Comparison of ENCODE assay signal across 30 cellular contexts in the genomic region with DNA sequence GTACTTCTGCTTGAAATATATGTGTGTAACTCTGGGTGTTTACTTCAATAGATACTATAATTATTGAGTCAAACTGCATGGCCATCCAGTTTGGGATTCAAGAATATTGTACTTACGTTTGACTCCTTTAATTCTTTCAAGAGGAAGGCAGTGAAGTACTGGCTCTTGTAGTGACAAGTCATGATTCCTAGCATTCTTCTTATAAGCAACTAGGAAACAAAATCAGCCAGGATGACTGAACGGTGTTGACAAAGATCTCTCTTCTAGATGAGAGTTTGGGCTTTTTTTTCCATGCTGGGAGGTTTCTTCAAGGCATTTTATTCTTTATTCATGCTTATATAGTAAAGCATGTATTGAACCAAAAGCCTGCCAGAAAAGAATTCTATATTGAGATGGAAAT. TPM values are rescaled to one million over a fixed set of nuclear protein-coding genes. Genes with fewer than 3 reads are reported as not detected.
A peak's percentile ranks its signal among the peaks of the same experiment; 100 is the strongest.
DNase-seq lines count a peak whose midpoint lies in the region; ATAC-seq, FAIRE-seq and TF ChIP-seq lines count a peak whose summit lies in the region.
"Had no signal": no experiment of that assay in that cellular context is flagged by ENCODE, and none has a peak within 500 bp of the region (broad histone marks: within the 10 kb centered on the region; RNA-seq: fewer than 3 reads in every experiment).

No MANE protein-coding gene starts in this region.

- H3K36me3 Mint-ChIP-seq in activated T-cell treated with anti-CD3 and anti-CD28 coated beads, Interleukin-2, amount 50 U/mL, for 4 hours (ENCODE audit: insufficient read depth), result no peaks in the 10 kb centered on the region
- H3K36me3 Mint-ChIP-seq: stimulated activated effector memory CD8-positive, alpha-beta T cell treated with anti-CD3 and anti-CD28 coated beads, Interleukin-12 subunit alpha, Interleukin-12 subunit beta, amount 100 ng/mL, for 72 hours had no signal

- peaks cover 4% of the 10 kb centered on the region; the same call in 1 of the 2 replicates for H3K79me2 ChIP-seq in GM23248 (ENCODE audit: insufficient read depth)

- H3K9me2 ChIP-seq in GM23248 (ENCODE audit: insufficient read depth), result no peaks in the 10 kb centered on the region

- no peak overlapping the region for H4K8ac ChIP-seq in neuronal stem cell (ENCODE audit: low read depth, low read length)

- H3K27me3 ChIP-seq in GM23248 (replicated peaks; ENCODE audit: insufficient read depth) (no peaks in the 10 kb centered on the region), bronchial epithelial cell (ENCODE audit: control insufficient read depth, insufficient read depth, low read length) (no peaks in the 10 kb centered on the region), neuronal stem cell (ENCODE audit: control insufficient read depth in 3 of 3, insufficient read depth in 3 of 3, low read depth in 1 of 3, low read length in 3 of 3) (no peaks in the 10 kb centered on the region)
- H3K27me3 ChIP-seq: spleen, testis had no signal

- no peak overlapping the region for H3K4ac ChIP-seq in neuronal stem cell (ENCODE audit: low read length)

- H3K4me1 ChIP-seq in GM23248 (ENCODE audit: insufficient read depth), result no peaks in the 10 kb centered on the region
- peaks cover 0 to 11% of the 10 kb centered on the region in 2 donors for H3K4me1 ChIP-seq in neuronal stem cell (ENCODE audit: control insufficient read depth in 2 of 2, insufficient read depth in 1 of 2, low read depth in 1 of 2, low read length in 2 of 2)
- H3K4me1 ChIP-seq: spleen, testis had no signal

- no peak overlapping the region for H3K14ac ChIP-seq in neuronal stem cell (ENCODE audit: low read length)

- H3K27ac ChIP-seq in GM23248 (no peak overlapping the region), neuronal stem cell (replicated peaks; ENCODE audit: low read length) (no peak overlapping the region)
- H3K27ac ChIP-seq: C4-2B, HL-60, spleen, testis had no signal

- H3K23ac ChIP-seq in neuronal stem cell (ENCODE audit: low read depth, low read length, poor library complexity), result no peak overlapping the region

- H2AFZ ChIP-seq in GM23248 (no peak overlapping the region), neuronal stem cell (ENCODE audit: low read length) (no peak overlapping the region)

- H3K36me3 ChIP-seq in GM23248 (ENCODE audit: low read depth), result peaks cover 30% of the 10 kb centered on the region
- peaks cover 10% of the 10 kb centered on the region for H3K36me3 ChIP-seq in bronchial epithelial cell (ENCODE audit: control insufficient read depth, insufficient read depth, low read length)
- H3K36me3 ChIP-seq in neuronal stem cell (replicated peaks in 1 of 2; ENCODE audit: control insufficient read depth in 2 of 2, insufficient read depth in 2 of 2, low read length in 2 of 2), result peaks cover 6 to 32% of the 10 kb centered on the region in 2 donors

- in situ Hi-C loops in GM23248 (cut with MboI), result no loop called here

- no peak overlapping the region for H2BK12ac ChIP-seq in neuronal stem cell (ENCODE audit: low read length)

- H2BK120ac ChIP-seq in neuronal stem cell (ENCODE audit: low read depth, low read length), result no peak overlapping the region

- peaks cover 8% of the 10 kb centered on the region for H3K27me3 Mint-ChIP-seq in activated T-cell treated with anti-CD3 and anti-CD28 coated beads, Interleukin-2, amount 50 U/mL, for 4 hours (ENCODE audit: low read depth)
- H3K27me3 Mint-ChIP-seq: activated naive CD8-positive, alpha-beta T cell treated with anti-CD3 and anti-CD28 coated beads, Interleukin-2, amount 50 U/mL, for 24 hours; dendritic cell treated with granulocyte-macrophage colony-stimulating factor and Interleukin-4, amounts not matched to agents 40 ng/mL and 50 ng/mL, for 4 days had no signal

- 0 out of 2 replicates have a peak, but pooled peaks cover 5% of the 10 kb centered on the region for H4K20me1 ChIP-seq in GM23248 (ENCODE audit: insufficient read depth)

- no peaks in the 10 kb centered on the region for H3K4me1 Mint-ChIP-seq in activated T-cell treated with anti-CD3 and anti-CD28 coated beads, Interleukin-2, amount 50 U/mL, for 4 hours (ENCODE audit: low read depth)
- H3K4me1 Mint-ChIP-seq: activated naive CD8-positive, alpha-beta T cell treated with anti-CD3 and anti-CD28 coated beads, Interleukin-2, amount 50 U/mL, for 24 hours; stimulated activated effector memory CD8-positive, alpha-beta T cell treated with anti-CD3 and anti-CD28 coated beads, Interleukin-12 subunit alpha, Interleukin-12 subunit beta, amount 100 ng/mL, for 72 hours had no signal

- no peak overlapping the region for H3K4me3 Mint-ChIP-seq in activated T-cell treated with anti-CD3 and anti-CD28 coated beads, Interleukin-2, amount 50 U/mL, for 4 hours
- H3K4me3 Mint-ChIP-seq: activated naive CD8-positive, alpha-beta T cell treated with anti-CD3 and anti-CD28 coated beads, Interleukin-2, amount 50 U/mL, for 24 hours; dendritic cell treated with granulocyte-macrophage colony-stimulating factor and Interleukin-4, amounts not matched to agents 40 ng/mL and 50 ng/mL, for 4 days; stimulated activated effector memory CD8-positive, alpha-beta T cell treated with anti-CD3 and anti-CD28 coated beads, Interleukin-12 subunit alpha, Interleukin-12 subunit beta, amount 100 ng/mL, for 72 hours; T-helper 1 cell treated with Interleukin-12 subunit alpha and Interleukin-12 subunit beta and Interleukin-4 antibody, amounts not matched to agents 30 μg/mL and 1 μg/mL, for 36 hours had no signal

- H3K4me2 ChIP-seq in GM23248 (ENCODE audit: unreplicated experiment), result no peak overlapping the region
- H3K4me2 ChIP-seq in neuronal stem cell (ENCODE audit: insufficient read depth, low read length, poor library complexity, severe bottlenecking), result no peak overlapping the region

- FAIRE-seq in bronchial epithelial cell (lab: Jason Lieb, UNC), result no peak
- FAIRE-seq: endothelial cell of umbilical vein had no signal

- no peaks in the 10 kb centered on the region for H3K79me1 ChIP-seq in neuronal stem cell (ENCODE audit: low read depth, low read length)

- no peak for TF ChIP-seq CTCF in bronchial epithelial cell (IDR thresholded peaks at IDR 0.05; ENCODE audit: insufficient read depth, low read length, severe bottlenecking)
- no peak for TF ChIP-seq CTCF in fibroblast of villous mesenchyme (IDR thresholded peaks at IDR 0.05; ENCODE audit: insufficient read depth, low read depth, low read length)

- H3K9ac ChIP-seq in GM23248 (no peak overlapping the region), neuronal stem cell (ENCODE audit: low read depth, low read length, poor library complexity) (no peak overlapping the region)

- H2BK5ac ChIP-seq in neuronal stem cell (ENCODE audit: low read length), result no peak overlapping the region

- no peak overlapping the region for H3K4me3 ChIP-seq in GM23248
- H3K4me3 ChIP-seq in bronchial epithelial cell (ENCODE audit: low read depth, low read length), result no peak overlapping the region
- no peak overlapping the region for H3K4me3 ChIP-seq in fibroblast of villous mesenchyme (ENCODE audit: low read depth, low read length)
- no peak overlapping the region for H3K4me3 ChIP-seq in neuronal stem cell (ENCODE audit: low read length in 2 of 2)
- H3K4me3 ChIP-seq: lung, spleen, testis had no signal

- H3K9me3 ChIP-seq in GM23248 (ENCODE audit: low read depth), result no peaks in the 10 kb centered on the region
- no peaks in the 10 kb centered on the region for H3K9me3 ChIP-seq in neuronal stem cell (replicated peaks in 1 of 2; ENCODE audit: control insufficient read depth in 2 of 2, insufficient read depth in 1 of 2, low read depth in 1 of 2, low read length in 2 of 2)
- H3K9me3 ChIP-seq: spleen, testis had no signal

- H3K18ac ChIP-seq in neuronal stem cell (ENCODE audit: low read length), result no peak overlapping the region

- H4K91ac ChIP-seq in neuronal stem cell (ENCODE audit: low read depth, low read length, poor library complexity), result no peak overlapping the region

- no peaks in the 10 kb centered on the region for H3K9me3 Mint-ChIP-seq in activated T-cell treated with anti-CD3 and anti-CD28 coated beads, Interleukin-2, amount 50 U/mL, for 4 hours
- H3K9me3 Mint-ChIP-seq: activated naive CD8-positive, alpha-beta T cell treated with anti-CD3 and anti-CD28 coated beads, Interleukin-2, amount 50 U/mL, for 24 hours; dendritic cell treated with granulocyte-macrophage colony-stimulating factor and Interleukin-4, amounts not matched to agents 40 ng/mL and 50 ng/mL, for 4 days; T-helper 1 cell treated with Interleukin-12 subunit alpha and Interleukin-12 subunit beta and Interleukin-4 antibody, amounts not matched to agents 30 μg/mL and 1 μg/mL, for 36 hours had no signal

- no peak overlapping the region for H2BK15ac ChIP-seq in neuronal stem cell (ENCODE audit: low read length)

- H2AK5ac ChIP-seq in neuronal stem cell (ENCODE audit: low read depth, low read length), result no peak overlapping the region

- DNase-seq in GM23248 (peak; percentile 17), bronchial epithelial cell (ENCODE audit: low read depth) (peak; percentile 72), fibroblast of villous mesenchyme (ENCODE audit: low read depth) (peak; percentile 12), neuronal stem cell (ENCODE audit: low spot score) (peak; percentile 9), NCI-H1092 (lab: John Stamatoyannopoulos, UW) (no peak), NCI-H2196 (lab: John Stamatoyannopoulos, UW; ENCODE audit: unreplicated experiment) (no peak), SHP77 treated with DMSO at 0.1 percent for 48 hours (lab: John Stamatoyannopoulos, UW) (no peak)
- DNase-seq in activated T-cell treated with anti-CD3 and anti-CD28 coated beads, Interleukin-2, amount 50 U/mL, for 4 hours, result no peak
- DNase-seq: activated gamma-delta T cell; activated naive CD8-positive, alpha-beta T cell treated with anti-CD3 and anti-CD28 coated beads, Interleukin-2, amount 50 U/mL, for 24 hours; caudate nucleus; NCI-H1048; NCI-H187 treated with DMSO at 0.1 percent for 48 hours; NCI-H2227 treated with DMSO at 0.1 percent for 48 hours; occipital lobe; retina; spleen; stimulated activated CD4-positive, alpha-beta T cell treated with anti-CD3 and anti-CD28 coated beads, Interleukin-2, amount 100 ng/mL, for 48 hours; testis had no signal

- 40 to 49% methylated on average over 2 of the region's 2 CpGs for WGBS in GM23248 (ENCODE audit: low coverage in 1 of 2, low lambda C conversion rate in 2 of 2, missing lambda C conversion rate in 2 of 2), 2 experiments
- WGBS in neuronal stem cell (ENCODE audit: extremely low coverage in 2 of 2, insufficient read length in 2 of 2, insufficient replicate concordance in 1 of 2), 2 donors, result no CpG with 5 or more reads among the region's 2 CpGs

- no peak for ATAC-seq in activated T-cell treated with anti-CD3 and anti-CD28 coated beads, Interleukin-2, amount 50 U/mL, for 4 hours
- ATAC-seq: activated naive CD8-positive, alpha-beta T cell treated with anti-CD3 and anti-CD28 coated beads, Interleukin-2, amount 50 U/mL, for 24 hours; HCT116; stimulated activated effector memory CD8-positive, alpha-beta T cell treated with anti-CD3 and anti-CD28 coated beads, Interleukin-12 subunit alpha, Interleukin-12 subunit beta, amount 100 ng/mL, for 72 hours had no signal

- no peaks in the 10 kb centered on the region for H3F3A ChIP-seq in GM23248 (ENCODE audit: insufficient read depth)

RNA-seq across cellular contexts. Expression of gene CLEC20A, which starts 58.3 kb away (rescaled TPM):
- total RNA-seq in GM23248 (2014; rRNA removed; shearing (Covaris generic)), result not detected in 2 replicates
- not detected in 2 replicates for polyA plus RNA-seq in GM23248 (2016; fragmentation: Nextera tagmentation; extraction: Ambion mirVana)
- total RNA-seq in bronchial epithelial cell (not detected in 2 replicates), fibroblast of villous mesenchyme (not detected in 2 replicates)
- not detected for polyA plus RNA-seq in neuronal stem cell (2013, experiment 1 of 2)
- polyA plus RNA-seq in neuronal stem cell (2013, experiment 2 of 2), result not detected
- not detected for total RNA-seq in activated T-cell treated with anti-CD3 and anti-CD28 coated beads, Interleukin-2, amount 50 U/mL, for 4 hours
- total RNA-seq: endothelial cell of umbilical vein, kidney epithelial cell, lung, myocyte, occipital lobe, SK-MEL-5 had no signal
- polyA plus RNA-seq: endothelial cell of umbilical vein had no signal

Comparison
In these comparisons a context has a peak if more than half of its experiments do, and no peak if none do; other contexts are left out.
1. DNase-seq: peak in GM23248 (single experiment), bronchial epithelial cell (single experiment), fibroblast of villous mesenchyme (single experiment) and neuronal stem cell (single experiment); none in NCI-H1092 (single experiment), NCI-H2196 (single experiment), SHP77 treated with DMSO at 0.1 percent for 48 hours (single experiment) and activated T-cell treated with anti-CD3 and anti-CD28 coated beads, Interleukin-2, amount 50 U/mL, for 4 hours (single experiment).